31 cellular contexts compared by ENCODE assay signal in genomic region chr10:131456411-131456810, GRCh38.
"Had no signal": no experiment of that assay in that cellular context is flagged by ENCODE, and none has a peak within 500 bp of the region (broad histone marks: within the 10 kb centered on the region; RNA-seq: fewer than 3 reads in every experiment).

No MANE protein-coding gene starts in this region.

- FAIRE-seq: frontal cortex had no signal

- H3K27ac ChIP-seq: adrenal gland, body of pancreas, cardiac muscle cell, WERI-Rb-1 had no signal

- H3K9me3 ChIP-seq: adrenal gland, body of pancreas had no signal

- H3K36me3 ChIP-seq: adrenal gland, cardiac muscle cell, WERI-Rb-1 had no signal

- H3K27me3 ChIP-seq: adrenal gland had no signal

- ATAC-seq: activated CD4-positive, alpha-beta T cell treated with anti-CD3 and anti-CD28 coated beads for 36 hours; activated CD8-positive, alpha-beta memory T cell treated with anti-CD3 and anti-CD28 coated beads, Interleukin-2, amount 10 ng/mL, durations not matched to agents 7 days and 5 days; activated CD8-positive, alpha-beta T cell treated with anti-CD3 and anti-CD28 coated beads, Interleukin-2, amount 10 ng/mL, durations not matched to agents 7 days and 5 days; activated naive CD8-positive, alpha-beta T cell treated with anti-CD3 and anti-CD28 coated beads, Interleukin-2, amount 50 U/mL, for 24 hours; body of pancreas; esophagus mucosa; T-helper 17 cell had no signal

- H3K4me3 ChIP-seq: adrenal gland, body of pancreas, cardiac muscle cell had no signal

- DNase-seq: activated B cell treated with CpG ODN at 0.5 μM for 24 hours; activated CD4-positive, alpha-beta memory T cell treated with anti-CD3 and anti-CD28 coated beads for 36 hours; activated CD4-positive, alpha-beta T cell treated with anti-CD3 and anti-CD28 coated beads for 36 hours; activated CD4-positive, alpha-beta T cell treated with anti-CD3 and anti-CD28 coated beads, Interleukin-2, amount 10 ng/mL, durations not matched to agents 24 days and 14 days; activated CD4-positive, CD25-positive, alpha-beta regulatory T cell treated with anti-CD3 and anti-CD28 coated beads, Interleukin-2, amount 50 U/mL, for 72 hours; activated CD8-positive, alpha-beta memory T cell treated with anti-CD3 and anti-CD28 coated beads, Interleukin-2, amount 10 ng/mL, durations not matched to agents 7 days and 5 days; activated CD8-positive, alpha-beta memory T cell treated with anti-CD3 and anti-CD28 coated beads, Interleukin-2, amount 50 U/mL, for 4 hours; activated CD8-positive, alpha-beta T cell treated with anti-CD3 and anti-CD28 coated beads, Interleukin-2, amount 10 ng/mL, durations not matched to agents 7 days and 5 days; activated effector memory CD4-positive, alpha-beta T cell treated with anti-CD3 and anti-CD28 coated beads, Interleukin-2, amount 50 U/mL, for 16 hours; activated naive CD4-positive, alpha-beta T cell treated with anti-CD3 and anti-CD28 coated beads for 36 hours; activated naive CD8-positive, alpha-beta T cell treated with anti-CD3 and anti-CD28 coated beads for 36 hours; activated naive CD8-positive, alpha-beta T cell treated with anti-CD3 and anti-CD28 coated beads, Interleukin-2, amount 50 U/mL, for 24 hours; activated T-cell treated with anti-CD3 and anti-CD28 coated beads, Interleukin-2, amount 50 U/mL, for 1 hour; activated T-cell treated with anti-CD3 and anti-CD28 coated beads, Interleukin-2, amount 50 U/mL, for 48 hours; adrenal gland; amygdala; aorta; body of pancreas; central memory CD4-positive, alpha-beta T cell; cerebellar nuclear complex; cortex of kidney; dermis blood vessel endothelial cell; effector CD8-positive, alpha-beta T cell; foreskin fibroblast; T-helper 1 cell; T-helper 17 cell; T1000; WERI-Rb-1 had no signal
